ENCODE assay signal across 12 cellular contexts in genomic region chr1:162676087-162676486, GRCh38. TPM values are rescaled to one million over a fixed set of nuclear protein-coding genes. Genes with fewer than 3 reads are reported as not detected.
DNase-seq lines count a peak whose midpoint lies in the region; TF ChIP-seq lines count a peak whose summit lies in the region.
"Had no signal": no experiment of that assay in that cellular context is flagged by ENCODE, and none has a peak within 500 bp of the region (broad histone marks: within the 10 kb centered on the region; RNA-seq: fewer than 3 reads in every experiment).

No MANE protein-coding gene starts in this region.

- no peak for TF ChIP-seq POLR2A in uterus (IDR thresholded peaks at IDR 0.05)

- DNase-seq in M059J (ENCODE audit: low read depth) (peak; percentile 87), chondrocyte (ENCODE audit: low spot score) (no peak), lung microvascular endothelial cell (ENCODE audit: low read depth in 2 of 2) (peak; percentile 34 to 57), uterus (peak; percentile 36 to 65), NCI-H1436 treated with DMSO at 0.1 percent for 48 hours (lab: John Stamatoyannopoulos, UW) (no peak)
- no peak for DNase-seq in activated CD4-positive, CD25-positive, alpha-beta regulatory T cell (lab: John Stamatoyannopoulos, UW)
- DNase-seq in activated CD4-positive, alpha-beta T cell treated with anti-CD3 and anti-CD28 coated beads, Interleukin-2, amount 10 ng/mL, durations not matched to agents 24 days and 14 days = no peak
- DNase-seq: activated CD4-positive, alpha-beta memory T cell treated with anti-CD3 and anti-CD28 coated beads, Interleukin-2, amount 10 ng/mL, durations not matched to agents 7 days and 5 days; activated naive CD8-positive, alpha-beta T cell treated with anti-CD3 and anti-CD28 coated beads for 36 hours; NCI-H510A treated with DMSO at 0.1 percent for 48 hours; right lobe of liver; stimulated activated CD8-positive, alpha-beta memory T cell treated with anti-CD3 and anti-CD28 coated beads, Interleukin-4, amount 100 ng/mL, for 48 hours had no signal

- no peak overlapping the region for H3K4me3 Mint-ChIP-seq in chondrocyte (ENCODE audit: unreplicated experiment)
- H3K4me3 Mint-ChIP-seq in activated CD4-positive, alpha-beta T cell treated with anti-CD3 and anti-CD28 coated beads, Interleukin-2, amount 10 ng/mL, durations not matched to agents 24 days and 14 days = no peak overlapping the region
- H3K4me3 Mint-ChIP-seq: activated CD4-positive, alpha-beta memory T cell treated with anti-CD3 and anti-CD28 coated beads, Interleukin-2, amount 10 ng/mL, durations not matched to agents 7 days and 5 days; activated naive CD8-positive, alpha-beta T cell treated with anti-CD3 and anti-CD28 coated beads for 36 hours had no signal

- no peak overlapping the region for H3K4me3 ChIP-seq in uterus
- H3K4me3 ChIP-seq: right lobe of liver had no signal

- peaks cover 15% of the 10 kb centered on the region for H3K36me3 Mint-ChIP-seq in chondrocyte (ENCODE audit: low read depth)
- H3K36me3 Mint-ChIP-seq in activated CD4-positive, alpha-beta T cell treated with anti-CD3 and anti-CD28 coated beads, Interleukin-2, amount 10 ng/mL, durations not matched to agents 24 days and 14 days (ENCODE audit: low read depth) = no peaks in the 10 kb centered on the region
- H3K36me3 Mint-ChIP-seq: activated naive CD8-positive, alpha-beta T cell treated with anti-CD3 and anti-CD28 coated beads for 36 hours had no signal

- intact Hi-C loops in uterus (cut with DNase I; ENCODE audit: low total_unique reads) = no loop called here
- intact Hi-C loops in activated CD4-positive, alpha-beta T cell treated with anti-CD3 and anti-CD28 coated beads, Interleukin-2, amount 10 ng/mL, durations not matched to agents 24 days and 14 days (cut with micrococcal nuclease) = no loop called here

- peaks cover 5 to 42% of the 10 kb centered on the region in 2 donors for H3K4me1 ChIP-seq in uterus

- peak overlapping the region; percentile 79 for H3K27ac Mint-ChIP-seq in chondrocyte (ENCODE audit: unreplicated experiment)
- no peak overlapping the region for H3K27ac Mint-ChIP-seq in activated CD4-positive, alpha-beta T cell treated with anti-CD3 and anti-CD28 coated beads, Interleukin-2, amount 10 ng/mL, durations not matched to agents 24 days and 14 days
- H3K27ac Mint-ChIP-seq: activated CD4-positive, alpha-beta memory T cell treated with anti-CD3 and anti-CD28 coated beads, Interleukin-2, amount 10 ng/mL, durations not matched to agents 7 days and 5 days; activated naive CD8-positive, alpha-beta T cell treated with anti-CD3 and anti-CD28 coated beads for 36 hours had no signal

- H3K27me3 Mint-ChIP-seq in chondrocyte (ENCODE audit: low read depth) = no peaks in the 10 kb centered on the region
- peaks cover 4% of the 10 kb centered on the region for H3K27me3 Mint-ChIP-seq in activated CD4-positive, alpha-beta T cell treated with anti-CD3 and anti-CD28 coated beads, Interleukin-2, amount 10 ng/mL, durations not matched to agents 24 days and 14 days
- H3K27me3 Mint-ChIP-seq: activated CD4-positive, alpha-beta memory T cell treated with anti-CD3 and anti-CD28 coated beads, Interleukin-2, amount 10 ng/mL, durations not matched to agents 7 days and 5 days; activated naive CD8-positive, alpha-beta T cell treated with anti-CD3 and anti-CD28 coated beads for 36 hours had no signal

- H3K9me3 Mint-ChIP-seq in chondrocyte (ENCODE audit: low read depth) = peaks cover 12% of the 10 kb centered on the region
- peaks cover 9% of the 10 kb centered on the region for H3K9me3 Mint-ChIP-seq in activated CD4-positive, alpha-beta T cell treated with anti-CD3 and anti-CD28 coated beads, Interleukin-2, amount 10 ng/mL, durations not matched to agents 24 days and 14 days
- H3K9me3 Mint-ChIP-seq: activated CD4-positive, alpha-beta memory T cell treated with anti-CD3 and anti-CD28 coated beads, Interleukin-2, amount 10 ng/mL, durations not matched to agents 7 days and 5 days; activated naive CD8-positive, alpha-beta T cell treated with anti-CD3 and anti-CD28 coated beads for 36 hours had no signal

- H3K4me1 Mint-ChIP-seq in chondrocyte (ENCODE audit: low read depth) = peaks cover 90% of the 10 kb centered on the region
- H3K4me1 Mint-ChIP-seq in activated CD4-positive, alpha-beta T cell treated with anti-CD3 and anti-CD28 coated beads, Interleukin-2, amount 10 ng/mL, durations not matched to agents 24 days and 14 days = no peaks in the 10 kb centered on the region
- H3K4me1 Mint-ChIP-seq: activated CD4-positive, alpha-beta memory T cell treated with anti-CD3 and anti-CD28 coated beads, Interleukin-2, amount 10 ng/mL, durations not matched to agents 7 days and 5 days; activated naive CD8-positive, alpha-beta T cell treated with anti-CD3 and anti-CD28 coated beads for 36 hours had no signal

- no peaks in the 10 kb centered on the region for H3K27me3 ChIP-seq in uterus
- H3K27me3 ChIP-seq: right lobe of liver had no signal

- no peaks in the 10 kb centered on the region for H3K36me3 ChIP-seq in uterus
- H3K36me3 ChIP-seq: right lobe of liver had no signal

- peak overlapping the region; percentile 61 to 74 for H3K27ac ChIP-seq in uterus
- H3K27ac ChIP-seq: right lobe of liver had no signal

- H3K9me3 ChIP-seq in uterus = no peaks in the 10 kb centered on the region
- H3K9me3 ChIP-seq: right lobe of liver had no signal

- TF ChIP-seq CTCF in chondrocyte (IDR thresholded peaks at IDR 0.05) = no peak
- TF ChIP-seq CTCF in uterus (IDR thresholded peaks at IDR 0.05) = no peak

RNA-seq across cellular contexts. Expression of gene DDR2, which starts 43.8 kb away (rescaled TPM):
- 21.9 and 32.3 TPM in 2 replicates for total RNA-seq in M059J (2014; rRNA removed; shearing (Covaris generic))
- 103 to 182 TPM (median 172 TPM) in 3 replicates for total RNA-seq in chondrocyte
- 3.4 and 9.2 TPM in 2 replicates for total RNA-seq in lung microvascular endothelial cell
- 100 to 1,000 TPM in 1 of 4 donors, 10 to 100 TPM in 3; 40.0 to 134 (median 74.7) TPM for total RNA-seq in uterus
- total RNA-seq in activated CD4-positive, alpha-beta T cell treated with anti-CD3 and anti-CD28 coated beads, Interleukin-2, amount 10 ng/mL, durations not matched to agents 24 days and 14 days = 0.37 and 0.45 TPM in 2 replicates

Comparison
In these comparisons a context has a peak if more than half of its experiments do, and no peak if none do; other contexts are left out.
1. DNase-seq: peak in M059J (single experiment), lung microvascular endothelial cell (2 of 2) and uterus (2 of 2); none in chondrocyte (single experiment), activated CD4-positive, CD25-positive, alpha-beta regulatory T cell (0 of 4), activated CD4-positive, alpha-beta T cell treated with anti-CD3 and anti-CD28 coated beads, Interleukin-2, amount 10 ng/mL, durations not matched to agents 24 days and 14 days (single experiment) and NCI-H1436 treated with DMSO at 0.1 percent for 48 hours (single experiment).